In genomic region chr3:4805662-4806061, GRCh38 we compare ENCODE assay signal across 19 cellular contexts.
DNase-seq lines count a peak whose midpoint lies in the region; ATAC-seq and TF ChIP-seq lines count a peak whose summit lies in the region.
"Had no signal": no experiment of that assay in that cellular context is flagged by ENCODE, and none has a peak within 500 bp of the region (broad histone marks: within the 10 kb centered on the region; RNA-seq: fewer than 3 reads in every experiment).

No MANE protein-coding gene starts in this region.

- POLR2A ChIA-PET in activated CD4-positive, alpha-beta T cell treated with anti-CD3 and anti-CD28 coated beads for 36 hours (lab: Charles Lee) = interaction anchor here (0.6 to 3.3 kb wide), 2 partner anchors 44 to 78 kb away, joined by 3 to 14 read pairs; no protein-coding TSS in a partner anchor
- POLR2A ChIA-PET in CD8-positive, alpha-beta T cell (lab: Charles Lee) = no interaction called here

- no peak for TF ChIP-seq CTCF in CD8-positive, alpha-beta T cell (IDR thresholded peaks at IDR 0.05)

- H4K20me1 ChIP-seq in Karpas-422 (ENCODE audit: insufficient read depth, low read depth, low read length) = no peaks in the 10 kb centered on the region

- H3K9me3 Mint-ChIP-seq in activated CD4-positive, alpha-beta T cell treated with anti-CD3 and anti-CD28 coated beads for 36 hours (ENCODE audit: low read depth) = no peaks in the 10 kb centered on the region
- H3K9me3 Mint-ChIP-seq in CD8-positive, alpha-beta T cell = no peaks in the 10 kb centered on the region
- H3K9me3 Mint-ChIP-seq in memory B cell = no peaks in the 10 kb centered on the region
- H3K9me3 Mint-ChIP-seq: activated B cell treated with CpG ODN at 0.5 μM for 24 hours, neural progenitor cell, type B pancreatic cell had no signal

- H3K4me3 ChIP-seq in CD8-positive, alpha-beta T cell (ENCODE audit: low read depth, low read length) = no peak overlapping the region
- H3K4me3 ChIP-seq in Karpas-422 (ENCODE audit: low read length) = no peak overlapping the region
- H3K4me3 ChIP-seq: colonic mucosa, neural progenitor cell had no signal

- no peak overlapping the region for H2AFZ ChIP-seq in Karpas-422 (ENCODE audit: low read length)
- H2AFZ ChIP-seq: neural progenitor cell had no signal

- no peaks in the 10 kb centered on the region for H3K9me3 ChIP-seq in CD8-positive, alpha-beta T cell (ENCODE audit: low read length)
- H3K9me3 ChIP-seq in Karpas-422 (ENCODE audit: low read length) = no peaks in the 10 kb centered on the region
- H3K9me3 ChIP-seq: colonic mucosa had no signal

- no peak overlapping the region for H3K27ac ChIP-seq in CD8-positive, alpha-beta T cell (ENCODE audit: low read depth, low read length)
- no peak overlapping the region for H3K27ac ChIP-seq in Karpas-422 (ENCODE audit: low read length)
- H3K27ac ChIP-seq: colonic mucosa, neural progenitor cell had no signal

- H3K36me3 Mint-ChIP-seq in activated CD4-positive, alpha-beta T cell treated with anti-CD3 and anti-CD28 coated beads for 36 hours (ENCODE audit: low read depth) = peaks cover 73% of the 10 kb centered on the region
- H3K36me3 Mint-ChIP-seq in CD8-positive, alpha-beta T cell = peaks cover 81% of the 10 kb centered on the region
- H3K36me3 Mint-ChIP-seq in memory B cell = peaks cover 55% of the 10 kb centered on the region

- CTCF ChIA-PET in activated CD4-positive, alpha-beta T cell treated with anti-CD3 and anti-CD28 coated beads for 36 hours (lab: Charles Lee) = interaction anchor here (0.7 to 1.7 kb wide), 5 partner anchors 9 to 171 kb away, joined by 3 to 7 read pairs (median 4); no protein-coding TSS in a partner anchor
- CTCF ChIA-PET in CD8-positive, alpha-beta T cell (lab: Charles Lee) = interaction anchor here (1.0 kb wide), 1 partner anchor 94 kb away, joined by 3 read pairs; no protein-coding TSS in a partner anchor

- no peaks in the 10 kb centered on the region for H3K27me3 Mint-ChIP-seq in activated CD4-positive, alpha-beta T cell treated with anti-CD3 and anti-CD28 coated beads for 36 hours
- no peaks in the 10 kb centered on the region for H3K27me3 Mint-ChIP-seq in CD8-positive, alpha-beta T cell (ENCODE audit: low read depth)
- no peaks in the 10 kb centered on the region for H3K27me3 Mint-ChIP-seq in memory B cell
- H3K27me3 Mint-ChIP-seq: activated B cell treated with CpG ODN at 0.5 μM for 24 hours, type B pancreatic cell had no signal

- peaks cover 47% of the 10 kb centered on the region for H3K4me1 Mint-ChIP-seq in activated CD4-positive, alpha-beta T cell treated with anti-CD3 and anti-CD28 coated beads for 36 hours
- peaks cover 6% of the 10 kb centered on the region for H3K4me1 Mint-ChIP-seq in CD8-positive, alpha-beta T cell (ENCODE audit: low read depth)
- no peaks in the 10 kb centered on the region for H3K4me1 Mint-ChIP-seq in memory B cell
- H3K4me1 Mint-ChIP-seq: activated B cell treated with CpG ODN at 0.5 μM for 24 hours, neural progenitor cell had no signal

- peak; percentile 77 for DNase-seq in activated CD4-positive, alpha-beta T cell treated with anti-CD3 and anti-CD28 coated beads for 36 hours
- DNase-seq in activated CD4-positive, alpha-beta T cell treated with anti-CD3 and anti-CD28 coated beads for 1 hour = no peak
- no peak for DNase-seq in CD8-positive, alpha-beta T cell
- DNase-seq in activated T-cell treated with anti-CD3 and anti-CD28 coated beads, Interleukin-2, amount 50 U/mL, for 48 hours = peak; percentile 73 to 76
- DNase-seq in memory B cell (ENCODE audit: low spot score in 2 of 2) (no peak), Karpas-422 (no peak), NCI-H774 (lab: John Stamatoyannopoulos, UW) (no peak)
- DNase-seq: 8988T, activated B cell treated with CpG ODN at 0.5 μM for 24 hours, colonic mucosa, DMS 273 treated with DMSO at 0.1 percent for 48 hours, GDM1, hypothalamus, NCI-H2081 treated with DMSO at 0.1 percent for 48 hours, NCI-H524, SHP77 had no signal

- peak overlapping the region; percentile 61 for H3K4me3 Mint-ChIP-seq in activated CD4-positive, alpha-beta T cell treated with anti-CD3 and anti-CD28 coated beads for 36 hours
- no peak overlapping the region for H3K4me3 Mint-ChIP-seq in CD8-positive, alpha-beta T cell
- no peak overlapping the region for H3K4me3 Mint-ChIP-seq in memory B cell
- H3K4me3 Mint-ChIP-seq: activated B cell treated with CpG ODN at 0.5 μM for 24 hours, neural progenitor cell, type B pancreatic cell had no signal

- H3K9ac ChIP-seq in Karpas-422 (ENCODE audit: low read length) = no peak overlapping the region
- H3K9ac ChIP-seq: neural progenitor cell had no signal

- H3K79me2 ChIP-seq in Karpas-422 (ENCODE audit: low read length) = no peaks in the 10 kb centered on the region

- peak; percentile 91 for ATAC-seq in activated CD4-positive, alpha-beta T cell treated with anti-CD3 and anti-CD28 coated beads for 36 hours
- no peak for ATAC-seq in CD8-positive, alpha-beta T cell
- ATAC-seq in memory B cell (ENCODE audit: low read depth) (no peak), HG03175 (IDR thresholded peaks at IDR 0.05; ENCODE audit: unreplicated experiment) (no peak)

- intact Hi-C loops in activated CD4-positive, alpha-beta T cell treated with anti-CD3 and anti-CD28 coated beads for 36 hours (cut with DNase I, micrococcal nuclease) = loop anchor here (1.0 to 2.0 kb wide), 13 partner anchors 16 to 454 kb away; no protein-coding TSS in a partner anchor
- intact Hi-C loops in CD8-positive, alpha-beta T cell (cut with DNase I, micrococcal nuclease) = loop anchor here in 1 of 2 experiments (10.0 kb wide), 1 partner anchor 61 kb away; no protein-coding TSS in a partner anchor

- H3K36me3 ChIP-seq in CD8-positive, alpha-beta T cell (ENCODE audit: insufficient read depth, low read length) = no peaks in the 10 kb centered on the region
- H3K36me3 ChIP-seq in Karpas-422 (ENCODE audit: insufficient read depth, low read length) = no peaks in the 10 kb centered on the region
- H3K36me3 ChIP-seq: colonic mucosa, neural progenitor cell had no signal

- no peaks in the 10 kb centered on the region for H3K9me2 ChIP-seq in Karpas-422 (replicated peaks; ENCODE audit: insufficient read depth, low read length)

- no peak overlapping the region for H3K4me2 ChIP-seq in Karpas-422 (ENCODE audit: low read depth, low read length, poor library complexity, severe bottlenecking)
- H3K4me2 ChIP-seq: neural progenitor cell had no signal

- peak overlapping the region; percentile 73 for H3K27ac Mint-ChIP-seq in activated CD4-positive, alpha-beta T cell treated with anti-CD3 and anti-CD28 coated beads for 36 hours
- peak overlapping the region; percentile 30 for H3K27ac Mint-ChIP-seq in CD8-positive, alpha-beta T cell
- H3K27ac Mint-ChIP-seq in memory B cell = peak overlapping the region; percentile 6
- H3K27ac Mint-ChIP-seq: neural progenitor cell, type B pancreatic cell had no signal

- H3K27me3 ChIP-seq in CD8-positive, alpha-beta T cell (ENCODE audit: insufficient read depth, low read length) = no peaks in the 10 kb centered on the region
- H3K27me3 ChIP-seq in Karpas-422 (ENCODE audit: low read length) = no peaks in the 10 kb centered on the region
- H3K27me3 ChIP-seq: colonic mucosa, neural progenitor cell had no signal

- H3K4me1 ChIP-seq in CD8-positive, alpha-beta T cell (ENCODE audit: insufficient read depth, low read length) = no peaks in the 10 kb centered on the region
- H3K4me1 ChIP-seq in Karpas-422 (ENCODE audit: low read length) = peaks cover 5% of the 10 kb centered on the region
- H3K4me1 ChIP-seq: colonic mucosa, neural progenitor cell had no signal

Comparison
In these comparisons a context has a peak if more than half of its experiments do, and no peak if none do; other contexts are left out.
1. DNase-seq: peak in activated CD4-positive, alpha-beta T cell treated with anti-CD3 and anti-CD28 coated beads for 36 hours (single experiment) and activated T-cell treated with anti-CD3 and anti-CD28 coated beads, Interleukin-2, amount 50 U/mL, for 48 hours (2 of 2); none in activated CD4-positive, alpha-beta T cell treated with anti-CD3 and anti-CD28 coated beads for 1 hour (single experiment), CD8-positive, alpha-beta T cell (0 of 7), memory B cell (0 of 2), Karpas-422 (single experiment) and NCI-H774 (single experiment).
2. H3K27ac Mint-ChIP-seq: peak in every context shown above with its lines; median percentile 73 in activated CD4-positive, alpha-beta T cell treated with anti-CD3 and anti-CD28 coated beads for 36 hours; 30 in CD8-positive, alpha-beta T cell; 6 in memory B cell.